In genomic region chr3:134244921-134245320, GRCh38 we compare ENCODE assay signal across 14 cellular contexts. TPM values are rescaled to one million over a fixed set of nuclear protein-coding genes. Genes with fewer than 3 reads are reported as not detected.
DNase-seq lines count a peak whose midpoint lies in the region; ATAC-seq and TF ChIP-seq lines count a peak whose summit lies in the region.
"Had no signal": no experiment of that assay in that cellular context is flagged by ENCODE, and none has a peak within 500 bp of the region (broad histone marks: within the 10 kb centered on the region; RNA-seq: fewer than 3 reads in every experiment).

No MANE protein-coding gene starts in this region.

- no peak for ATAC-seq in CD4-positive, CD25-positive, alpha-beta regulatory T cell (ENCODE audit: low read depth in 2 of 2)
- ATAC-seq: PC-3 had no signal

- TF ChIP-seq POLR2A in breast epithelium (IDR thresholded peaks at IDR 0.05), result no peak

- no peak overlapping the region for H3K27ac ChIP-seq in CD4-positive, CD25-positive, alpha-beta regulatory T cell (ENCODE audit: insufficient read depth, low read length, poor library complexity, severe bottlenecking)
- peak overlapping the region; percentile 9 to 81 for H3K27ac ChIP-seq in breast epithelium
- H3K27ac ChIP-seq: C4-2B had no signal

- CTCF ChIA-PET in Caco-2 (lab: Charles Lee), result no interaction called here

- H3K4me1 ChIP-seq in CD4-positive, CD25-positive, alpha-beta regulatory T cell (ENCODE audit: control insufficient read depth, insufficient read depth, low read length, poor library complexity, severe bottlenecking), result peaks cover 8% of the 10 kb centered on the region
- H3K4me1 ChIP-seq in Caco-2 (peaks cover 66% of the 10 kb centered on the region), breast epithelium (peaks cover 0 to 12% of the 10 kb centered on the region in 2 donors)

- intact Hi-C loops in Caco-2 (cut with micrococcal nuclease; ENCODE audit: unreplicated experiment) (loop anchor here (5.0 kb wide), 2 partner anchors 52 to 242 kb away; partner anchors contain the start of genes ANAPC13 and CEP63), breast epithelium (cut with DNase I; ENCODE audit: low total_unique reads) (no loop called here)

- TF ChIP-seq CTCF in Caco-2 (IDR thresholded peaks at IDR 0.05; ENCODE audit: insufficient read depth in 1 of 2, low read depth in 1 of 2, low read length in 1 of 2, severe bottlenecking in 1 of 2, unreplicated experiment in 1 of 2) (no peak), breast epithelium (IDR thresholded peaks at IDR 0.05) (no peak), neural crest cell (conservative IDR thresholded peaks at IDR 0.05) (no peak)

- no TSS peak for BruUV-seq in Caco-2 (replicated peaks; lab: Mats Ljungman, UMichigan)

- peaks cover 26 to 91% (median 59%) of the 10 kb centered on the region in 4 donors for H3K4me1 Mint-ChIP-seq in CD4-positive, CD25-positive, alpha-beta regulatory T cell
- H3K4me1 Mint-ChIP-seq in Caco-2 (ENCODE audit: low read depth, unreplicated experiment) (peaks cover 53% of the 10 kb centered on the region), neural crest cell (peaks cover 49% of the 10 kb centered on the region)

- H3K36me3 Mint-ChIP-seq in CD4-positive, CD25-positive, alpha-beta regulatory T cell, result peaks cover 7% of the 10 kb centered on the region
- H3K36me3 Mint-ChIP-seq in Caco-2 (ENCODE audit: insufficient read depth, unreplicated experiment), result peaks cover 14% of the 10 kb centered on the region
- no peaks in the 10 kb centered on the region for H3K36me3 Mint-ChIP-seq in neural crest cell (ENCODE audit: low read depth)
- H3K36me3 Mint-ChIP-seq: IgD-negative memory B cell had no signal

- H3K9me3 ChIP-seq in CD4-positive, CD25-positive, alpha-beta regulatory T cell (ENCODE audit: control insufficient read depth in 2 of 2, low read length in 2 of 2), result no peaks in the 10 kb centered on the region
- no peaks in the 10 kb centered on the region; the same call in 1 of the 2 replicates for H3K9me3 ChIP-seq in Caco-2
- H3K9me3 ChIP-seq in breast epithelium, result no peaks in the 10 kb centered on the region
- H3K9me3 ChIP-seq: HAP-1 had no signal

- H3K36me3 ChIP-seq in CD4-positive, CD25-positive, alpha-beta regulatory T cell (ENCODE audit: control insufficient read depth, insufficient read depth, low read length), result no peaks in the 10 kb centered on the region
- H3K36me3 ChIP-seq in Caco-2 (ENCODE audit: control insufficient read depth, insufficient read depth, low read length) (no peaks in the 10 kb centered on the region), breast epithelium (no peaks in the 10 kb centered on the region)
- H3K36me3 ChIP-seq: HAP-1 had no signal

- H3K9me3 Mint-ChIP-seq in CD4-positive, CD25-positive, alpha-beta regulatory T cell, result peaks cover 0 to 2% (median 0%) of the 10 kb centered on the region in 7 donors
- peaks cover 13% of the 10 kb centered on the region for H3K9me3 Mint-ChIP-seq in Caco-2 (ENCODE audit: unreplicated experiment)
- no peaks in the 10 kb centered on the region for H3K9me3 Mint-ChIP-seq in neural crest cell
- H3K9me3 Mint-ChIP-seq: IgD-negative memory B cell had no signal

- peak overlapping the region in 2 of 4 donors; percentile 19 to 26 for H3K4me3 Mint-ChIP-seq in CD4-positive, CD25-positive, alpha-beta regulatory T cell
- H3K4me3 Mint-ChIP-seq in Caco-2 (ENCODE audit: unreplicated experiment), result no peak overlapping the region
- H3K4me3 Mint-ChIP-seq in neural crest cell, result no peak overlapping the region
- H3K4me3 Mint-ChIP-seq: IgD-negative memory B cell had no signal

- DNase-seq in CD4-positive, CD25-positive, alpha-beta regulatory T cell, result no peak
- DNase-seq in Caco-2 (no peak), breast epithelium (ENCODE audit: low spot score in 2 of 2) (no peak), neural crest cell (ENCODE audit: low read depth, low spot score) (no peak), NCI-H187 (lab: John Stamatoyannopoulos, UW) (no peak), RPMI8226 (no peak), UCSD-AML1 (lab: John Stamatoyannopoulos, UW; ENCODE audit: unreplicated experiment) (no peak)
- DNase-seq: NCI-H187 treated with DMSO at 0.1 percent for 48 hours, NCI-H2171, NCI-H446 treated with DMSO at 0.1 percent for 48 hours, PC-3 had no signal

- H3K27ac Mint-ChIP-seq in CD4-positive, CD25-positive, alpha-beta regulatory T cell, result peak overlapping the region in 2 of 3 donors; percentile 34 to 50
- H3K27ac Mint-ChIP-seq in Caco-2 (ENCODE audit: unreplicated experiment) (peak overlapping the region; percentile 72), neural crest cell (ENCODE audit: unreplicated experiment) (peak overlapping the region; percentile 23)
- H3K27ac Mint-ChIP-seq: IgD-negative memory B cell had no signal

- POLR2A ChIA-PET in Caco-2 (lab: Charles Lee), result no interaction called here

- H3K27me3 Mint-ChIP-seq in CD4-positive, CD25-positive, alpha-beta regulatory T cell, result no peaks in the 10 kb centered on the region
- H3K27me3 Mint-ChIP-seq in Caco-2 (ENCODE audit: insufficient read depth, unreplicated experiment), result no peaks in the 10 kb centered on the region
- no peaks in the 10 kb centered on the region for H3K27me3 Mint-ChIP-seq in neural crest cell (ENCODE audit: low read depth)
- H3K27me3 Mint-ChIP-seq: IgD-negative memory B cell had no signal

- H3K27me3 ChIP-seq in CD4-positive, CD25-positive, alpha-beta regulatory T cell (ENCODE audit: control insufficient read depth, insufficient read depth, low read length), result no peaks in the 10 kb centered on the region
- no peaks in the 10 kb centered on the region for H3K27me3 ChIP-seq in Caco-2 (replicated peaks; ENCODE audit: control insufficient read depth, insufficient read depth, low read length)
- no peaks in the 10 kb centered on the region for H3K27me3 ChIP-seq in breast epithelium

- no peak overlapping the region for H3K4me3 ChIP-seq in CD4-positive, CD25-positive, alpha-beta regulatory T cell (ENCODE audit: low read depth, low read length)
- H3K4me3 ChIP-seq in Caco-2 (ENCODE audit: low read depth, low read length), result no peak overlapping the region
- no peak overlapping the region for H3K4me3 ChIP-seq in breast epithelium
- H3K4me3 ChIP-seq: HAP-1 had no signal

RNA-seq across cellular contexts. Expression of gene RYK, which starts 5.7 kb away (rescaled TPM):
- 35.2 TPM for total RNA-seq in CD4-positive, CD25-positive, alpha-beta regulatory T cell
- 1 to 10 TPM; 5.6 to 7.9 (median 7.0) TPM for polyA plus RNA-seq in CD4-positive, CD25-positive, alpha-beta regulatory T cell
- total RNA-seq in Caco-2 (2022) (101 and 102 TPM in 2 replicates), breast epithelium (100 to 1,000 TPM in 2 of 3 donors, 10 to 100 TPM in 1; 77.9 to 153 (median 150) TPM), neural crest cell (56.1 and 57.4 TPM in 2 replicates)
